2 cellular contexts compared by ENCODE assay signal in the genomic region with DNA sequence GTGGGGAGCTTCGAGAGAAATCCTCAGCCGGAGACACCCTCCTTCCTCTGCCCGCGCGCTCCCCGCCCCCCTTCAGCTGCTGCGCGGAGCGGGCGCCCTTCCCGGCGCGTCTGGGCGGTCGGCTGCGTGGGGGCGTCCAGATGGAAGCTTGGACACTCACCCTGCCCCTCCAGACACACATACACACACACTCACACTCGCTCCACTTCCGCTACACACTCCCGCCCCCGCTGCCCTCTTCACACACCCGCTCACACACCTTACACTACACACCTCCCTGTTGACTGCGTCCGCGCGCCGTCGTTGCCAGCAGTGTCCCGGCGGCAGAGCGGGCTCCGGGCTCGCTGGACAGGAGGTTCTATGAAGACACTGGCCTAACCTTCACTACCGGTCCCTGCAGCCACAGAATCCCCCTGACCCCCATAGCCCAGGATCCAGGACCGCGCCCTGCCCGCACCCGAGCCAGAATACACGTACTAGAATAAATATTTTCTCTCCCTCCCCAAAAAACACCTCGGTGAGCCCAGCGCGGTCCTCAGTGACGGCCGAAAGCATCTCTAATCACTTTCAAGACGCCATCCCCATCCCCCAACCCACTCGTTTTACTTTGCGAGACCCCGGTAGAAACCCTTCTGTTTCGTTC.
TF ChIP-seq lines count a peak whose summit lies in the region.

No MANE protein-coding gene starts in this region.

TF ChIP-seq in SK-N-SH treated with all-trans-retinoic acid at 6 μM for 48 hours, 23 proteins besides CTCF, POLR2A, EP300 and RAD21 (continued from another document):
- TF ChIP-seq, protein P1, sequence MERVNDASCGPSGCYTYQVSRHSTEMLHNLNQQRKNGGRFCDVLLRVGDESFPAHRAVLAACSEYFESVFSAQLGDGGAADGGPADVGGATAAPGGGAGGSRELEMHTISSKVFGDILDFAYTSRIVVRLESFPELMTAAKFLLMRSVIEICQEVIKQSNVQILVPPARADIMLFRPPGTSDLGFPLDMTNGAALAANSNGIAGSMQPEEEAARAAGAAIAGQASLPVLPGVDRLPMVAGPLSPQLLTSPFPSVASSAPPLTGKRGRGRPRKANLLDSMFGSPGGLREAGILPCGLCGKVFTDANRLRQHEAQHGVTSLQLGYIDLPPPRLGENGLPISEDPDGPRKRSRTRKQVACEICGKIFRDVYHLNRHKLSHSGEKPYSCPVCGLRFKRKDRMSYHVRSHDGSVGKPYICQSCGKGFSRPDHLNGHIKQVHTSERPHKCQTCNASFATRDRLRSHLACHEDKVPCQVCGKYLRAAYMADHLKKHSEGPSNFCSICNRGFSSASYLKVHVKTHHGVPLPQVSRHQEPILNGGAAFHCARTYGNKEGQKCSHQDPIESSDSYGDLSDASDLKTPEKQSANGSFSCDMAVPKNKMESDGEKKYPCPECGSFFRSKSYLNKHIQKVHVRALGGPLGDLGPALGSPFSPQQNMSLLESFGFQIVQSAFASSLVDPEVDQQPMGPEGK (CRISPR knock-in tag; IDR thresholded peaks at IDR 0.05; ENCODE audit: borderline replicate concordance) = no peak
- TF ChIP-seq, protein P2, sequence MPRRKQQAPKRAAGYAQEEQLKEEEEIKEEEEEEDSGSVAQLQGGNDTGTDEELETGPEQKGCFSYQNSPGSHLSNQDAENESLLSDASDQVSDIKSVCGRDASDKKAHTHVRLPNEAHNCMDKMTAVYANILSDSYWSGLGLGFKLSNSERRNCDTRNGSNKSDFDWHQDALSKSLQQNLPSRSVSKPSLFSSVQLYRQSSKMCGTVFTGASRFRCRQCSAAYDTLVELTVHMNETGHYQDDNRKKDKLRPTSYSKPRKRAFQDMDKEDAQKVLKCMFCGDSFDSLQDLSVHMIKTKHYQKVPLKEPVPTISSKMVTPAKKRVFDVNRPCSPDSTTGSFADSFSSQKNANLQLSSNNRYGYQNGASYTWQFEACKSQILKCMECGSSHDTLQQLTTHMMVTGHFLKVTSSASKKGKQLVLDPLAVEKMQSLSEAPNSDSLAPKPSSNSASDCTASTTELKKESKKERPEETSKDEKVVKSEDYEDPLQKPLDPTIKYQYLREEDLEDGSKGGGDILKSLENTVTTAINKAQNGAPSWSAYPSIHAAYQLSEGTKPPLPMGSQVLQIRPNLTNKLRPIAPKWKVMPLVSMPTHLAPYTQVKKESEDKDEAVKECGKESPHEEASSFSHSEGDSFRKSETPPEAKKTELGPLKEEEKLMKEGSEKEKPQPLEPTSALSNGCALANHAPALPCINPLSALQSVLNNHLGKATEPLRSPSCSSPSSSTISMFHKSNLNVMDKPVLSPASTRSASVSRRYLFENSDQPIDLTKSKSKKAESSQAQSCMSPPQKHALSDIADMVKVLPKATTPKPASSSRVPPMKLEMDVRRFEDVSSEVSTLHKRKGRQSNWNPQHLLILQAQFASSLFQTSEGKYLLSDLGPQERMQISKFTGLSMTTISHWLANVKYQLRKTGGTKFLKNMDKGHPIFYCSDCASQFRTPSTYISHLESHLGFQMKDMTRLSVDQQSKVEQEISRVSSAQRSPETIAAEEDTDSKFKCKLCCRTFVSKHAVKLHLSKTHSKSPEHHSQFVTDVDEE (CRISPR knock-in tag; IDR thresholded peaks at IDR 0.05) = no peak
- TF ChIP-seq CSDC2 (CRISPR knock-in tag; IDR thresholded peaks at IDR 0.05) = no peak
- TF ChIP-seq ARNTL (CRISPR knock-in tag; IDR thresholded peaks at IDR 0.05; ENCODE audit: borderline replicate concordance, low read depth) = no peak
- no peak for TF ChIP-seq TOX (CRISPR knock-in tag; IDR thresholded peaks at IDR 0.05; ENCODE audit: borderline replicate concordance)
- no peak for TF ChIP-seq ZNF70 (CRISPR knock-in tag; IDR thresholded peaks at IDR 0.05)
- TF ChIP-seq ESRRG (CRISPR knock-in tag; IDR thresholded peaks at IDR 0.05) = no peak
- TF ChIP-seq ZNF8 (CRISPR knock-in tag; IDR thresholded peaks at IDR 0.05) = no peak
- TF ChIP-seq PPARA (CRISPR knock-in tag; IDR thresholded peaks at IDR 0.05; ENCODE audit: borderline replicate concordance) = no peak
- no peak for TF ChIP-seq GLIS3 (CRISPR knock-in tag; IDR thresholded peaks at IDR 0.05)
- TF ChIP-seq ZFP3 (CRISPR knock-in tag; IDR thresholded peaks at IDR 0.05) = no peak
- TF ChIP-seq ISL1 (CRISPR knock-in tag; IDR thresholded peaks at IDR 0.05) = no peak
- TF ChIP-seq SNAI2 (CRISPR knock-in tag; IDR thresholded peaks at IDR 0.05) = no peak
- TF ChIP-seq RARB (CRISPR knock-in tag; IDR thresholded peaks at IDR 0.05) = no peak
- TF ChIP-seq, protein P3, sequence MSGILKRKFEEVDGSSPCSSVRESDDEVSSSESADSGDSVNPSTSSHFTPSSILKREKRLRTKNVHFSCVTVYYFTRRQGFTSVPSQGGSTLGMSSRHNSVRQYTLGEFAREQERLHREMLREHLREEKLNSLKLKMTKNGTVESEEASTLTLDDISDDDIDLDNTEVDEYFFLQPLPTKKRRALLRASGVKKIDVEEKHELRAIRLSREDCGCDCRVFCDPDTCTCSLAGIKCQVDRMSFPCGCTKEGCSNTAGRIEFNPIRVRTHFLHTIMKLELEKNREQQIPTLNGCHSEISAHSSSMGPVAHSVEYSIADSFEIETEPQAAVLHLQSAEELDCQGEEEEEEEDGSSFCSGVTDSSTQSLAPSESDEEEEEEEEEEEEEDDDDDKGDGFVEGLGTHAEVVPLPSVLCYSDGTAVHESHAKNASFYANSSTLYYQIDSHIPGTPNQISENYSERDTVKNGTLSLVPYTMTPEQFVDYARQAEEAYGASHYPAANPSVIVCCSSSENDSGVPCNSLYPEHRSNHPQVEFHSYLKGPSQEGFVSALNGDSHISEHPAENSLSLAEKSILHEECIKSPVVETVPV (CRISPR knock-in tag; IDR thresholded peaks at IDR 0.05) = no peak
- TF ChIP-seq ZFP30 (CRISPR knock-in tag; IDR thresholded peaks at IDR 0.05) = no peak
- TF ChIP-seq TCF4 (CRISPR knock-in tag; IDR thresholded peaks at IDR 0.05; ENCODE audit: borderline replicate concordance) = no peak

TF ChIP-seq in GM12878, 131 proteins besides CTCF, POLR2A, EP300 and RAD21 (continued from another document and continues in another):
- TF ChIP-seq, protein P4, sequence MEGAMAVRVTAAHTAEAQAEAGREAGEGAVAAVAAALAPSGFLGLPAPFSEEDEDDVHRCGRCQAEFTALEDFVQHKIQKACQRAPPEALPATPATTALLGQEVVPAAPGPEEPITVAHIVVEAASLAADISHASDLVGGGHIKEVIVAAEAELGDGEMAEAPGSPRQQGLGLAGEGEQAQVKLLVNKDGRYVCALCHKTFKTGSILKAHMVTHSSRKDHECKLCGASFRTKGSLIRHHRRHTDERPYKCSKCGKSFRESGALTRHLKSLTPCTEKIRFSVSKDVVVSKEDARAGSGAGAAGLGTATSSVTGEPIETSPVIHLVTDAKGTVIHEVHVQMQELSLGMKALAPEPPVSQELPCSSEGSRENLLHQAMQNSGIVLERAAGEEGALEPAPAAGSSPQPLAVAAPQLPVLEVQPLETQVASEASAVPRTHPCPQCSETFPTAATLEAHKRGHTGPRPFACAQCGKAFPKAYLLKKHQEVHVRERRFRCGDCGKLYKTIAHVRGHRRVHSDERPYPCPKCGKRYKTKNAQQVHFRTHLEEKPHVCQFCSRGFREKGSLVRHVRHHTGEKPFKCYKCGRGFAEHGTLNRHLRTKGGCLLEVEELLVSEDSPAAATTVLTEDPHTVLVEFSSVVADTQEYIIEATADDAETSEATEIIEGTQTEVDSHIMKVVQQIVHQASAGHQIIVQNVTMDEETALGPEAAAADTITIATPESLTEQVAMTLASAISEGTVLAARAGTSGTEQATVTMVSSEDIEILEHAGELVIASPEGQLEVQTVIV (IDR thresholded peaks at IDR 0.05; ENCODE audit: borderline replicate concordance, partially characterized antibody) = no peak
- TF ChIP-seq, protein P5, sequence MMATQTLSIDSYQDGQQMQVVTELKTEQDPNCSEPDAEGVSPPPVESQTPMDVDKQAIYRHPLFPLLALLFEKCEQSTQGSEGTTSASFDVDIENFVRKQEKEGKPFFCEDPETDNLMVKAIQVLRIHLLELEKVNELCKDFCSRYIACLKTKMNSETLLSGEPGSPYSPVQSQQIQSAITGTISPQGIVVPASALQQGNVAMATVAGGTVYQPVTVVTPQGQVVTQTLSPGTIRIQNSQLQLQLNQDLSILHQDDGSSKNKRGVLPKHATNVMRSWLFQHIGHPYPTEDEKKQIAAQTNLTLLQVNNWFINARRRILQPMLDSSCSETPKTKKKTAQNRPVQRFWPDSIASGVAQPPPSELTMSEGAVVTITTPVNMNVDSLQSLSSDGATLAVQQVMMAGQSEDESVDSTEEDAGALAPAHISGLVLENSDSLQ (IDR thresholded peaks at IDR 0.05) = no peak
- TF ChIP-seq, protein P6, sequence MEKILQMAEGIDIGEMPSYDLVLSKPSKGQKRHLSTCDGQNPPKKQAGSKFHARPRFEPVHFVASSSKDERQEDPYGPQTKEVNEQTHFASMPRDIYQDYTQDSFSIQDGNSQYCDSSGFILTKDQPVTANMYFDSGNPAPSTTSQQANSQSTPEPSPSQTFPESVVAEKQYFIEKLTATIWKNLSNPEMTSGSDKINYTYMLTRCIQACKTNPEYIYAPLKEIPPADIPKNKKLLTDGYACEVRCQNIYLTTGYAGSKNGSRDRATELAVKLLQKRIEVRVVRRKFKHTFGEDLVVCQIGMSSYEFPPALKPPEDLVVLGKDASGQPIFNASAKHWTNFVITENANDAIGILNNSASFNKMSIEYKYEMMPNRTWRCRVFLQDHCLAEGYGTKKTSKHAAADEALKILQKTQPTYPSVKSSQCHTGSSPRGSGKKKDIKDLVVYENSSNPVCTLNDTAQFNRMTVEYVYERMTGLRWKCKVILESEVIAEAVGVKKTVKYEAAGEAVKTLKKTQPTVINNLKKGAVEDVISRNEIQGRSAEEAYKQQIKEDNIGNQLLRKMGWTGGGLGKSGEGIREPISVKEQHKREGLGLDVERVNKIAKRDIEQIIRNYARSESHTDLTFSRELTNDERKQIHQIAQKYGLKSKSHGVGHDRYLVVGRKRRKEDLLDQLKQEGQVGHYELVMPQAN (conservative IDR thresholded peaks at IDR 0.05) = peak; percentile 57; the same call in 1 of the 2 replicates
- TF ChIP-seq HDAC2 (IDR thresholded peaks at IDR 0.05) (no peak), STAT3 (IDR thresholded peaks at IDR 0.05; ENCODE audit: low read depth, low read length) (no peak), JUNB (IDR thresholded peaks at IDR 0.05) (no peak), NR2C2 (IDR thresholded peaks at IDR 0.05; ENCODE audit: borderline replicate concordance, control insufficient read depth, insufficient read length, low read depth) (no peak), SUPT20H (IDR thresholded peaks at IDR 0.05; ENCODE audit: borderline replicate concordance, control insufficient read depth, low read depth, low read length) (no peak), GATAD2B (conservative IDR thresholded peaks at IDR 0.05; ENCODE audit: low read depth) (peak; percentile 65), SPI1 (IDR thresholded peaks at IDR 0.05; ENCODE audit: borderline replicate concordance, insufficient read depth, low read depth, low read length) (no peak), POLR2AphosphoS2 (IDR thresholded peaks at IDR 0.05; ENCODE audit: low read depth, low read length) (no peak), MYC (IDR thresholded peaks at IDR 0.05; ENCODE audit: insufficient read depth, insufficient read length, insufficient replicate concordance, low read length, severe bottlenecking) (peak; percentile 14), ZNF24 (IDR thresholded peaks at IDR 0.05) (no peak), YBX1 (IDR thresholded peaks at IDR 0.05) (no peak), PML (IDR thresholded peaks at IDR 0.05; ENCODE audit: low read length) (no peak), TAF1 (IDR thresholded peaks at IDR 0.05; ENCODE audit: borderline replicate concordance, low read depth, low read length) (no peak), IKZF1 (conservative IDR thresholded peaks at IDR 0.05) (peak; percentile 70), ZSCAN29 (IDR thresholded peaks at IDR 0.05) (no peak), CHD4 (IDR thresholded peaks at IDR 0.05) (no peak), PAX5 (IDR thresholded peaks at IDR 0.05; ENCODE audit: borderline replicate concordance, low read depth, low read length) (0 out of 2 replicates have a peak, but pooled peaks have one; percentile 5), KDM1A (IDR thresholded peaks at IDR 0.05; ENCODE audit: borderline replicate concordance) (no peak), CEBPB (IDR thresholded peaks at IDR 0.05; ENCODE audit: borderline replicate concordance in 1 of 2, low read depth in 2 of 2, low read length in 2 of 2) (no peak), CBX5 (IDR thresholded peaks at IDR 0.05; ENCODE audit: low read depth) (0 out of 2 replicates have a peak, but pooled peaks have one; percentile 17), SMC3 (IDR thresholded peaks at IDR 0.05; ENCODE audit: borderline replicate concordance, low read length) (no peak)
- TF ChIP-seq, protein P7, sequence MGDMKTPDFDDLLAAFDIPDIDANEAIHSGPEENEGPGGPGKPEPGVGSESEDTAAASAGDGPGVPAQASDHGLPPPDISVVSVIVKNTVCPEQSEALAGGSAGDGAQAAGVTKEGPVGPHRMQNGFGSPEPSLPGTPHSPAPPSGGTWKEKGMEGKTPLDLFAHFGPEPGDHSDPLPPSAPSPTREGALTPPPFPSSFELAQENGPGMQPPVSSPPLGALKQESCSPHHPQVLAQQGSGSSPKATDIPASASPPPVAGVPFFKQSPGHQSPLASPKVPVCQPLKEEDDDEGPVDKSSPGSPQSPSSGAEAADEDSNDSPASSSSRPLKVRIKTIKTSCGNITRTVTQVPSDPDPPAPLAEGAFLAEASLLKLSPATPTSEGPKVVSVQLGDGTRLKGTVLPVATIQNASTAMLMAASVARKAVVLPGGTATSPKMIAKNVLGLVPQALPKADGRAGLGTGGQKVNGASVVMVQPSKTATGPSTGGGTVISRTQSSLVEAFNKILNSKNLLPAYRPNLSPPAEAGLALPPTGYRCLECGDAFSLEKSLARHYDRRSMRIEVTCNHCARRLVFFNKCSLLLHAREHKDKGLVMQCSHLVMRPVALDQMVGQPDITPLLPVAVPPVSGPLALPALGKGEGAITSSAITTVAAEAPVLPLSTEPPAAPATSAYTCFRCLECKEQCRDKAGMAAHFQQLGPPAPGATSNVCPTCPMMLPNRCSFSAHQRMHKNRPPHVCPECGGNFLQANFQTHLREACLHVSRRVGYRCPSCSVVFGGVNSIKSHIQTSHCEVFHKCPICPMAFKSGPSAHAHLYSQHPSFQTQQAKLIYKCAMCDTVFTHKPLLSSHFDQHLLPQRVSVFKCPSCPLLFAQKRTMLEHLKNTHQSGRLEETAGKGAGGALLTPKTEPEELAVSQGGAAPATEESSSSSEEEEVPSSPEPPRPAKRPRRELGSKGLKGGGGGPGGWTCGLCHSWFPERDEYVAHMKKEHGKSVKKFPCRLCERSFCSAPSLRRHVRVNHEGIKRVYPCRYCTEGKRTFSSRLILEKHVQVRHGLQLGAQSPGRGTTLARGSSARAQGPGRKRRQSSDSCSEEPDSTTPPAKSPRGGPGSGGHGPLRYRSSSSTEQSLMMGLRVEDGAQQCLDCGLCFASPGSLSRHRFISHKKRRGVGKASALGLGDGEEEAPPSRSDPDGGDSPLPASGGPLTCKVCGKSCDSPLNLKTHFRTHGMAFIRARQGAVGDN (IDR thresholded peaks at IDR 0.05) = no peak
- TF ChIP-seq, protein P8, sequence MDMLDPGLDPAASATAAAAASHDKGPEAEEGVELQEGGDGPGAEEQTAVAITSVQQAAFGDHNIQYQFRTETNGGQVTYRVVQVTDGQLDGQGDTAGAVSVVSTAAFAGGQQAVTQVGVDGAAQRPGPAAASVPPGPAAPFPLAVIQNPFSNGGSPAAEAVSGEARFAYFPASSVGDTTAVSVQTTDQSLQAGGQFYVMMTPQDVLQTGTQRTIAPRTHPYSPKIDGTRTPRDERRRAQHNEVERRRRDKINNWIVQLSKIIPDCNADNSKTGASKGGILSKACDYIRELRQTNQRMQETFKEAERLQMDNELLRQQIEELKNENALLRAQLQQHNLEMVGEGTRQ (IDR thresholded peaks at IDR 0.05; ENCODE audit: borderline replicate concordance, low read depth, low read length) = no peak
- TF ChIP-seq, protein P9, sequence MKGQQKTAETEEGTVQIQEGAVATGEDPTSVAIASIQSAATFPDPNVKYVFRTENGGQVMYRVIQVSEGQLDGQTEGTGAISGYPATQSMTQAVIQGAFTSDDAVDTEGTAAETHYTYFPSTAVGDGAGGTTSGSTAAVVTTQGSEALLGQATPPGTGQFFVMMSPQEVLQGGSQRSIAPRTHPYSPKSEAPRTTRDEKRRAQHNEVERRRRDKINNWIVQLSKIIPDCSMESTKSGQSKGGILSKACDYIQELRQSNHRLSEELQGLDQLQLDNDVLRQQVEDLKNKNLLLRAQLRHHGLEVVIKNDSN (IDR thresholded peaks at IDR 0.05; ENCODE audit: borderline replicate concordance, extremely low read length, insufficient read depth, low read depth, low read length) = no peak
